1 cellular context compared by ENCODE assay signal in genomic region chr17:31371511-31372097, GRCh38.
TF ChIP-seq lines count a peak whose summit lies in the region.

No MANE protein-coding gene starts in this region.

TF ChIP-seq in GM12878, 131 proteins besides CTCF, POLR2A, EP300 and RAD21:
- no peak for TF ChIP-seq ZBTB4 (CRISPR knock-in tag; IDR thresholded peaks at IDR 0.05)
- TF ChIP-seq, protein P1, sequence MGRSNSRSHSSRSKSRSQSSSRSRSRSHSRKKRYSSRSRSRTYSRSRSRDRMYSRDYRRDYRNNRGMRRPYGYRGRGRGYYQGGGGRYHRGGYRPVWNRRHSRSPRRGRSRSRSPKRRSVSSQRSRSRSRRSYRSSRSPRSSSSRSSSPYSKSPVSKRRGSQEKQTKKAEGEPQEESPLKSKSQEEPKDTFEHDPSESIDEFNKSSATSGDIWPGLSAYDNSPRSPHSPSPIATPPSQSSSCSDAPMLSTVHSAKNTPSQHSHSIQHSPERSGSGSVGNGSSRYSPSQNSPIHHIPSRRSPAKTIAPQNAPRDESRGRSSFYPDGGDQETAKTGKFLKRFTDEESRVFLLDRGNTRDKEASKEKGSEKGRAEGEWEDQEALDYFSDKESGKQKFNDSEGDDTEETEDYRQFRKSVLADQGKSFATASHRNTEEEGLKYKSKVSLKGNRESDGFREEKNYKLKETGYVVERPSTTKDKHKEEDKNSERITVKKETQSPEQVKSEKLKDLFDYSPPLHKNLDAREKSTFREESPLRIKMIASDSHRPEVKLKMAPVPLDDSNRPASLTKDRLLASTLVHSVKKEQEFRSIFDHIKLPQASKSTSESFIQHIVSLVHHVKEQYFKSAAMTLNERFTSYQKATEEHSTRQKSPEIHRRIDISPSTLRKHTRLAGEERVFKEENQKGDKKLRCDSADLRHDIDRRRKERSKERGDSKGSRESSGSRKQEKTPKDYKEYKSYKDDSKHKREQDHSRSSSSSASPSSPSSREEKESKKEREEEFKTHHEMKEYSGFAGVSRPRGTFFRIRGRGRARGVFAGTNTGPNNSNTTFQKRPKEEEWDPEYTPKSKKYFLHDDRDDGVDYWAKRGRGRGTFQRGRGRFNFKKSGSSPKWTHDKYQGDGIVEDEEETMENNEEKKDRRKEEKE (IDR thresholded peaks at IDR 0.05) = no peak
- TF ChIP-seq CREB1 (IDR thresholded peaks at IDR 0.05; ENCODE audit: low read depth) = no peak
- TF ChIP-seq IRF3 (IDR thresholded peaks at IDR 0.05) = no peak
- TF ChIP-seq ZBED1 (IDR thresholded peaks at IDR 0.05; ENCODE audit: borderline replicate concordance) = no peak
